17 cellular contexts compared by ENCODE assay signal in the genomic region with DNA sequence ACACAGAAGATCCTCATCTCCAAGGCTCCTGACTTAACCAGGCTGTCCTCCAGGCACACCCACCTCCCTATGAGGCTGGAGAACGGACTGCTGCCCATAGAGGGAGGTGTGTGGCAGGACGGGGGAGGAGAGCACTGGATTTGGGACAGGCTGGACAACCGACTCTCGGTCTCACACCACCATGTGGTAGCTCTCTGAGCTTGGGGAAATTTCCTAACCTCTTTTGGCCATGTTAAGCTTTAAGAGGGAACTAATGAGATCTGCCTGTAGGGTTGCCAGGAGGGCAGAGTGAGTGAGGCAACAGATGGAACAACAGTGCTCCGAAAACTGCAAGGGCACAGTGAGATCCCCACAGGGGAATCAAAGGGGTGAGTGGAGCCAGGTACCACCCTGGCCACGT. TPM values are rescaled to one million over a fixed set of nuclear protein-coding genes. Genes with fewer than 3 reads are reported as not detected.
A peak's percentile ranks its signal among the peaks of the same experiment; 100 is the strongest.
DNase-seq lines count a peak whose midpoint lies in the region; ATAC-seq, FAIRE-seq and TF ChIP-seq lines count a peak whose summit lies in the region.
"Had no signal": no experiment of that assay in that cellular context is flagged by ENCODE, and none has a peak within 500 bp of the region (broad histone marks: within the 10 kb centered on the region; RNA-seq: fewer than 3 reads in every experiment).

No MANE protein-coding gene starts in this region.

- H3K9me2 ChIP-seq in MM.1S (replicated peaks; ENCODE audit: insufficient read depth, low read length): no peaks in the 10 kb centered on the region

- no peak for FAIRE-seq in H1 (lab: Jason Lieb, UNC)
- FAIRE-seq: frontal cortex had no signal

- H3K4me3 ChIP-seq in H1 (ENCODE audit: extremely low read depth in 1 of 4, insufficient read depth in 2 of 4, low read depth in 3 of 4, low read length in 4 of 4) (no peak overlapping the region), osteoblast (ENCODE audit: insufficient read depth, low read length) (no peak overlapping the region), MM.1S (ENCODE audit: low read length) (no peak overlapping the region)
- H3K4me3 ChIP-seq: MG63 had no signal

- no peak for TF ChIP-seq EP300 in H1 (IDR thresholded peaks at IDR 0.05; ENCODE audit: borderline replicate concordance in 1 of 2, low read depth in 2 of 2, low read length in 2 of 2)

- H3K79me2 ChIP-seq in H1 (ENCODE audit: control insufficient read depth in 1 of 2, insufficient read depth in 2 of 2, low read length in 2 of 2): no peaks in the 10 kb centered on the region
- no peaks in the 10 kb centered on the region for H3K79me2 ChIP-seq in osteoblast (ENCODE audit: insufficient read depth, low read length)
- no peaks in the 10 kb centered on the region for H3K79me2 ChIP-seq in MM.1S (ENCODE audit: low read length)

- no peak overlapping the region for H3K4ac ChIP-seq in H1 (replicated peaks; ENCODE audit: insufficient read length, low read depth, low read length)

- H3K56ac ChIP-seq in H1 (replicated peaks; ENCODE audit: insufficient read length, low read depth, low read length): no peak overlapping the region

- no peaks in the 10 kb centered on the region for H3F3A ChIP-seq in MM.1S (ENCODE audit: insufficient read depth, low read length)

- CTCF ChIA-PET in H1 (lab: Charles Lee; ENCODE audit: partially characterized antibody): interaction anchor here (0.7 to 2.2 kb wide), 4 partner anchors 15 to 113 kb away, joined by 3 to 6 read pairs (median 4); no protein-coding TSS in a partner anchor

- 0 out of 2 replicates have a peak overlapping the region, but pooled peaks have one; percentile 65 for H2BK12ac ChIP-seq in H1 (ENCODE audit: low read depth, low read length)

- H3K27me3 ChIP-seq in H1 (replicated peaks in 1 of 4; ENCODE audit: control insufficient read depth in 3 of 4, extremely low read depth in 1 of 4, insufficient read depth in 3 of 4, low read length in 3 of 4) (no peaks in the 10 kb centered on the region), osteoblast (ENCODE audit: insufficient read depth, low read length) (peaks cover 5% of the 10 kb centered on the region), MM.1S (replicated peaks; ENCODE audit: insufficient read depth, low read length) (no peaks in the 10 kb centered on the region)
- H3K27me3 ChIP-seq: MG63 had no signal

- no peak overlapping the region; the same call in 1 of the 2 replicates for H2BK20ac ChIP-seq in H1 (ENCODE audit: low read length)

- H3K23me2 ChIP-seq in H1 (ENCODE audit: low read depth, low read length): no peaks in the 10 kb centered on the region

- H4K5ac ChIP-seq in H1 (ENCODE audit: insufficient read length, low read depth, low read length): no peak overlapping the region

- no peaks in the 10 kb centered on the region for H3K9me3 ChIP-seq in H1 (ENCODE audit: insufficient read depth in 2 of 2, low read depth in 1 of 2, low read length in 1 of 2)
- no peaks in the 10 kb centered on the region for H3K9me3 ChIP-seq in osteoblast (ENCODE audit: low read depth, low read length)
- H3K9me3 ChIP-seq in MM.1S (replicated peaks; ENCODE audit: insufficient read depth, low read length): no peaks in the 10 kb centered on the region
- H3K9me3 ChIP-seq: MG63 had no signal

- H2AFZ ChIP-seq in H1 (ENCODE audit: low read length): no peak overlapping the region
- no peak overlapping the region for H2AFZ ChIP-seq in osteoblast (ENCODE audit: low read length)
- H2AFZ ChIP-seq in MM.1S (ENCODE audit: low read length): no peak overlapping the region

- H4K91ac ChIP-seq in H1 (replicated peaks; ENCODE audit: insufficient read length, low read length): peak overlapping the region; percentile 25

- peak overlapping the region; percentile 27; the same call in 1 of the 2 replicates for H2BK5ac ChIP-seq in H1 (ENCODE audit: low read depth, low read length)

- H3K4me1 ChIP-seq in H1 (replicated peaks in 1 of 4; ENCODE audit: control insufficient read depth in 3 of 4, insufficient read depth in 4 of 4, low read length in 3 of 4) (peaks cover 4 to 24% (median 7%) of the 10 kb centered on the region in 4 experiments), osteoblast (ENCODE audit: insufficient read depth, low read length) (no peaks in the 10 kb centered on the region), MM.1S (ENCODE audit: low read length) (no peaks in the 10 kb centered on the region)

- TF ChIP-seq RAD21 in H1 (IDR thresholded peaks at IDR 0.05 in 1 of 2, conservative IDR thresholded peaks at IDR 0.05 in 1 of 2; ENCODE audit: low read depth in 2 of 2, low read length in 2 of 2): 0 out of 4 replicates have a peak, but pooled peaks of 1 of the 2 experiments have one; percentile 5

- H3K18ac ChIP-seq in H1 (ENCODE audit: extremely low read depth, low read length): peak overlapping the region; percentile 25

- H3K14ac ChIP-seq in H1 (ENCODE audit: insufficient read length): no peak overlapping the region

- no peak overlapping the region for H4K8ac ChIP-seq in H1 (ENCODE audit: extremely low read depth, insufficient read depth, low read length)

- TF ChIP-seq CTCF in H1 (IDR thresholded peaks at IDR 0.05; ENCODE audit: control extremely low read depth in 1 of 3, insufficient read depth in 1 of 3, low read depth in 1 of 3, low read length in 3 of 3) (0 out of 4 replicates have a peak, but pooled peaks of 1 of the 3 experiments have one; percentile 5), osteoblast (IDR thresholded peaks at IDR 0.05; ENCODE audit: extremely low read depth, low read depth, low read length) (no peak), MM.1S (IDR thresholded peaks at IDR 0.05; ENCODE audit: low read length) (no peak)

- peak overlapping the region; percentile 92 for H2BK15ac ChIP-seq in H1 (ENCODE audit: low read length)

- DNase-seq in DMS53 (lab: John Stamatoyannopoulos, UW): peak; percentile 48
- no peak for DNase-seq in DMS53 treated with DMSO at 0.1 percent for 48 hours (lab: John Stamatoyannopoulos, UW; ENCODE audit: unreplicated experiment)
- peak; percentile 54 for DNase-seq in NCI-H1694 treated with DMSO at 0.1 percent for 48 hours (lab: John Stamatoyannopoulos, UW)
- no peak for DNase-seq in H1 (ENCODE audit: low read depth in 1 of 2, low spot score in 2 of 2)
- peak; percentile 54 for DNase-seq in osteoblast (ENCODE audit: insufficient read length, low spot score, missing footprints)
- DNase-seq in stimulated activated CD4-positive, alpha-beta T cell treated with anti-CD3 and anti-CD28 coated beads, Interleukin-2, amount 100 ng/mL, for 48 hours: no peak
- no peak for DNase-seq in MM.1S
- DNase-seq: activated CD8-positive, alpha-beta memory T cell treated with anti-CD3 and anti-CD28 coated beads for 24 hours; amygdala; HCEC 1CT; MG63; NCI-H2029 treated with DMSO at 0.1 percent for 48 hours; NCI-H774; RPMI8226 had no signal

- H3K23ac ChIP-seq in H1 (ENCODE audit: insufficient read length): no peak overlapping the region

- H2BK120ac ChIP-seq in H1 (replicated peaks; ENCODE audit: low read depth, low read length): peak overlapping the region; percentile 28

- no peak overlapping the region for H3K4me2 ChIP-seq in H1 (ENCODE audit: insufficient read depth in 1 of 2, low read depth in 2 of 2, low read length in 2 of 2)
- H3K4me2 ChIP-seq in osteoblast (ENCODE audit: insufficient read depth, low read length): no peak overlapping the region
- H3K4me2 ChIP-seq in MM.1S (ENCODE audit: low read depth, low read length): no peak overlapping the region

- POLR2A ChIA-PET in H1 (lab: Charles Lee; ENCODE audit: partially characterized antibody): interaction anchor here (0.6 to 1.6 kb wide), 3 partner anchors 8 to 18 kb away, joined by 3 to 4 read pairs (median 3); no protein-coding TSS in a partner anchor

- H3K27ac ChIP-seq in H1 (ENCODE audit: low read depth, low read length) (no peak overlapping the region), osteoblast (ENCODE audit: low read depth, low read length) (no peak overlapping the region), MM.1S (ENCODE audit: low read length) (no peak overlapping the region)
- H3K27ac ChIP-seq: 22Rv1 had no signal

- H3K9ac ChIP-seq in H1 (replicated peaks in 1 of 4; ENCODE audit: extremely low read depth in 1 of 4, low read depth in 3 of 4, low read length in 3 of 4) (no peak overlapping the region), MM.1S (ENCODE audit: low read length) (no peak overlapping the region)

- no peaks in the 10 kb centered on the region for H4K20me1 ChIP-seq in H1 (replicated peaks in 1 of 2; ENCODE audit: control insufficient read depth in 1 of 2, insufficient read depth in 2 of 2, low read length in 2 of 2)
- H4K20me1 ChIP-seq in osteoblast (ENCODE audit: insufficient read depth, low read length): no peaks in the 10 kb centered on the region
- no peaks in the 10 kb centered on the region for H4K20me1 ChIP-seq in MM.1S (ENCODE audit: insufficient read depth, low read length)

- no peak for ATAC-seq in HG03442 (IDR thresholded peaks at IDR 0.05; ENCODE audit: unreplicated experiment)

- TF ChIP-seq POLR2A in H1 (IDR thresholded peaks at IDR 0.05; ENCODE audit: control extremely low read depth in 1 of 2, low read depth in 2 of 2, low read length in 2 of 2): no peak

- peaks cover 0 to 29% (median 0%) of the 10 kb centered on the region in 4 experiments; a peak in 3 of 8 replicates for H3K36me3 ChIP-seq in H1 (ENCODE audit: control insufficient read depth in 2 of 4, insufficient read depth in 4 of 4, low read length in 3 of 4)
- H3K36me3 ChIP-seq in osteoblast (ENCODE audit: insufficient read depth, low read length): no peaks in the 10 kb centered on the region
- no peaks in the 10 kb centered on the region for H3K36me3 ChIP-seq in MM.1S (replicated peaks; ENCODE audit: insufficient read depth, low read length)
- H3K36me3 ChIP-seq: MG63 had no signal

- WGBS in H1 (ENCODE audit: extremely low coverage in 1 of 2, insufficient coverage in 1 of 2, insufficient read length in 1 of 2, insufficient replicate concordance in 2 of 2, low coverage in 1 of 2, low lambda C conversion rate in 2 of 2, missing lambda C conversion rate in 1 of 2), 2 experiments: 84% methylated on average over 6 of the region's 6 CpGs; no CpG with 5 or more reads in 1 of the 2 experiments

- no peak overlapping the region for H2AK5ac ChIP-seq in H1 (ENCODE audit: low read depth, low read length)

- no peaks in the 10 kb centered on the region for H3K79me1 ChIP-seq in H1 (ENCODE audit: low read depth, low read length)

RNA-seq across cellular contexts. Expression of a gene that starts 32.7 kb away (rescaled TPM):
- total RNA-seq in H1 (2021; fragmentation: NEBNext Ultra II Directional; extraction: Animal tissue kit (Norgen Biotek cat#: 25700)): 11.8 and 12.2 TPM in 2 replicates
- polyA plus RNA-seq in H1 (2011; rRNA removed): 9.6 and 15.9 TPM in 2 replicates
- 12.9 TPM for polyA plus RNA-seq in H1 (2011; cell fraction: cytosol; rRNA removed)
- 19.8 TPM for polyA plus RNA-seq in H1 (2011; cell fraction: nucleus; rRNA removed)
- polyA plus RNA-seq in H1 (2012, experiment 1 of 2): 10.2 to 14.8 TPM (median 13.4 TPM) in 4 replicates
- 8.6 TPM for polyA plus RNA-seq in H1 (2012, experiment 2 of 2)
- polyA plus RNA-seq in H1 (2013, experiment 1 of 2): 2.7 TPM
- 2.7 TPM for polyA plus RNA-seq in H1 (2013, experiment 2 of 2)
- polyA minus RNA-seq in H1 (2011; rRNA and poly(A)+ RNA removed): 15.4 and 19.0 TPM in 2 replicates
- 8.8 TPM for polyA minus RNA-seq in H1 (2011; cell fraction: cytosol; rRNA and poly(A)+ RNA removed)
- 12.4 TPM for polyA minus RNA-seq in H1 (2011; cell fraction: nucleus; rRNA and poly(A)+ RNA removed)
- total RNA-seq in osteoblast: under 0.01 TPM in 2 replicates

RNA-seq across cellular contexts. Expression of a gene that starts 43.7 kb away (rescaled TPM):
- total RNA-seq in H1 (2021; fragmentation: NEBNext Ultra II Directional; extraction: Animal tissue kit (Norgen Biotek cat#: 25700)): 35.4 and 42.6 TPM in 2 replicates
- polyA plus RNA-seq in H1 (2011; rRNA removed): 12.0 and 15.8 TPM in 2 replicates
- polyA plus RNA-seq in H1 (2011; cell fraction: cytosol; rRNA removed): 28.3 TPM
- 17.9 TPM for polyA plus RNA-seq in H1 (2011; cell fraction: nucleus; rRNA removed)
- polyA plus RNA-seq in H1 (2012, experiment 1 of 2): 27.6 to 38.1 TPM (median 37.1 TPM) in 4 replicates
- 5.0 TPM for polyA plus RNA-seq in H1 (2012, experiment 2 of 2)
- polyA plus RNA-seq in H1 (2013, experiment 1 of 2): 29.9 TPM
- 28.1 TPM for polyA plus RNA-seq in H1 (2013, experiment 2 of 2)
- 19.6 and 23.2 TPM in 2 replicates for polyA minus RNA-seq in H1 (2011; rRNA and poly(A)+ RNA removed)
- 16.4 TPM for polyA minus RNA-seq in H1 (2011; cell fraction: cytosol; rRNA and poly(A)+ RNA removed)
- 21.9 TPM for polyA minus RNA-seq in H1 (2011; cell fraction: nucleus; rRNA and poly(A)+ RNA removed)
- total RNA-seq in osteoblast: 12.7 and 15.9 TPM in 2 replicates

RNA-seq across cellular contexts. Expression of a gene that starts 51.7 kb away (rescaled TPM):
- 254 and 268 TPM in 2 replicates for total RNA-seq in H1 (2021; fragmentation: NEBNext Ultra II Directional; extraction: Animal tissue kit (Norgen Biotek cat#: 25700))
- 214 and 286 TPM in 2 replicates for polyA plus RNA-seq in H1 (2011; rRNA removed)
- 246 TPM for polyA plus RNA-seq in H1 (2011; cell fraction: cytosol; rRNA removed)
- polyA plus RNA-seq in H1 (2011; cell fraction: nucleus; rRNA removed): 286 TPM
- 183 to 222 TPM (median 202 TPM) in 4 replicates for polyA plus RNA-seq in H1 (2012, experiment 1 of 2)
- 68.0 TPM for polyA plus RNA-seq in H1 (2012, experiment 2 of 2)
- polyA plus RNA-seq in H1 (2013, experiment 1 of 2): 185 TPM
- 175 TPM for polyA plus RNA-seq in H1 (2013, experiment 2 of 2)
- polyA minus RNA-seq in H1 (2011; rRNA and poly(A)+ RNA removed): 453 and 460 TPM in 2 replicates
- polyA minus RNA-seq in H1 (2011; cell fraction: cytosol; rRNA and poly(A)+ RNA removed): 181 TPM
- polyA minus RNA-seq in H1 (2011; cell fraction: nucleus; rRNA and poly(A)+ RNA removed): 307 TPM
- 131 and 144 TPM in 2 replicates for total RNA-seq in osteoblast

Comparison
In these comparisons a context has a peak if more than half of its experiments do, and no peak if none do; other contexts are left out.
1. DNase-seq: peak in DMS53 (single experiment), NCI-H1694 treated with DMSO at 0.1 percent for 48 hours (single experiment) and osteoblast (single experiment); none in DMS53 treated with DMSO at 0.1 percent for 48 hours (single experiment), H1 (0 of 2), stimulated activated CD4-positive, alpha-beta T cell treated with anti-CD3 and anti-CD28 coated beads, Interleukin-2, amount 100 ng/mL, for 48 hours (0 of 2) and MM.1S (single experiment).
2. RNA of a gene that starts 32.7 kb away (total RNA-seq): 11.8 to 12.2 TPM in H1; under 0.01 TPM in osteoblast; every median in the first group is over 10 times any median in the second.